1 cellular context compared by ENCODE assay signal in genomic region chr2:121239969-121240368, GRCh38.
TF ChIP-seq lines count a peak whose summit lies in the region.

No MANE protein-coding gene starts in this region.

TF ChIP-seq in IMR-90, 13 proteins besides CTCF, POLR2A, EP300 and RAD21 (continued from another document):
- TF ChIP-seq CEBPB (IDR thresholded peaks at IDR 0.05; ENCODE audit: low read depth, low read length): 0 out of 2 replicates have a peak, but pooled peaks have one; percentile 45
- no peak for TF ChIP-seq SMC3 (IDR thresholded peaks at IDR 0.05; ENCODE audit: low read depth, low read length)
